ENCODE assay signal across 1 cellular context in genomic region chr20:47354710-47355488, GRCh38.
TF ChIP-seq lines count a peak whose summit lies in the region.

No MANE protein-coding gene starts in this region.

TF ChIP-seq in HepG2, 621 proteins besides CTCF, POLR2A, EP300 and RAD21 (continued from another document and continues in another):
- TF ChIP-seq, protein P1, sequence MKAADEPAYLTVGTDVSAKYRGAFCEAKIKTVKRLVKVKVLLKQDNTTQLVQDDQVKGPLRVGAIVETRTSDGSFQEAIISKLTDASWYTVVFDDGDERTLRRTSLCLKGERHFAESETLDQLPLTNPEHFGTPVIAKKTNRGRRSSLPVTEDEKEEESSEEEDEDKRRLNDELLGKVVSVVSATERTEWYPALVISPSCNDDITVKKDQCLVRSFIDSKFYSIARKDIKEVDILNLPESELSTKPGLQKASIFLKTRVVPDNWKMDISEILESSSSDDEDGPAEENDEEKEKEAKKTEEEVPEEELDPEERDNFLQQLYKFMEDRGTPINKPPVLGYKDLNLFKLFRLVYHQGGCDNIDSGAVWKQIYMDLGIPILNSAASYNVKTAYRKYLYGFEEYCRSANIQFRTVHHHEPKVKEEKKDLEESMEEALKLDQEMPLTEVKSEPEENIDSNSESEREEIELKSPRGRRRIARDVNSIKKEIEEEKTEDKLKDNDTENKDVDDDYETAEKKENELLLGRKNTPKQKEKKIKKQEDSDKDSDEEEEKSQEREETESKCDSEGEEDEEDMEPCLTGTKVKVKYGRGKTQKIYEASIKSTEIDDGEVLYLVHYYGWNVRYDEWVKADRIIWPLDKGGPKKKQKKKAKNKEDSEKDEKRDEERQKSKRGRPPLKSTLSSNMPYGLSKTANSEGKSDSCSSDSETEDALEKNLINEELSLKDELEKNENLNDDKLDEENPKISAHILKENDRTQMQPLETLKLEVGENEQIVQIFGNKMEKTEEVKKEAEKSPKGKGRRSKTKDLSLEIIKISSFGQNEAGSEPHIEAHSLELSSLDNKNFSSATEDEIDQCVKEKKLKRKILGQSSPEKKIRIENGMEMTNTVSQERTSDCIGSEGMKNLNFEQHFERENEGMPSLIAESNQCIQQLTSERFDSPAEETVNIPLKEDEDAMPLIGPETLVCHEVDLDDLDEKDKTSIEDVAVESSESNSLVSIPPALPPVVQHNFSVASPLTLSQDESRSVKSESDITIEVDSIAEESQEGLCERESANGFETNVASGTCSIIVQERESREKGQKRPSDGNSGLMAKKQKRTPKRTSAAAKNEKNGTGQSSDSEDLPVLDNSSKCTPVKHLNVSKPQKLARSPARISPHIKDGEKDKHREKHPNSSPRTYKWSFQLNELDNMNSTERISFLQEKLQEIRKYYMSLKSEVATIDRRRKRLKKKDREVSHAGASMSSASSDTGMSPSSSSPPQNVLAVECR (CRISPR knock-in tag; IDR thresholded peaks at IDR 0.05; ENCODE audit: borderline replicate concordance): peak; percentile 23; the same call in 1 of the 2 replicates
- TF ChIP-seq ARNTL (CRISPR knock-in tag; IDR thresholded peaks at IDR 0.05): no peak
- no peak; the same call in 1 of the 2 replicates for TF ChIP-seq ZFP82 (CRISPR knock-in tag; IDR thresholded peaks at IDR 0.05; ENCODE audit: borderline replicate concordance)
- TF ChIP-seq, protein P2, sequence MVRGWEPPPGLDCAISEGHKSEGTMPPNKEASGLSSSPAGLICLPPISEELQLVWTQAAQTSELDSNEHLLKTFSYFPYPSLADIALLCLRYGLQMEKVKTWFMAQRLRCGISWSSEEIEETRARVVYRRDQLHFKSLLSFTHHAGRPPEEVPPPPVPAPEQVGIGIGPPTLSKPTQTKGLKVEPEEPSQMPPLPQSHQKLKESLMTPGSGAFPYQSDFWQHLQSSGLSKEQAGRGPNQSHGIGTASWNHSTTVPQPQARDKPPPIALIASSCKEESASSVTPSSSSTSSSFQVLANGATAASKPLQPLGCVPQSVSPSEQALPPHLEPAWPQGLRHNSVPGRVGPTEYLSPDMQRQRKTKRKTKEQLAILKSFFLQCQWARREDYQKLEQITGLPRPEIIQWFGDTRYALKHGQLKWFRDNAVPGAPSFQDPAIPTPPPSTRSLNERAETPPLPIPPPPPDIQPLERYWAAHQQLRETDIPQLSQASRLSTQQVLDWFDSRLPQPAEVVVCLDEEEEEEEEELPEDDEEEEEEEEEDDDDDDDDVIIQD (CRISPR knock-in tag; IDR thresholded peaks at IDR 0.05; ENCODE audit: low read depth): peak; percentile 20; the same call in 1 of the 2 replicates
- TF ChIP-seq TOE1 (CRISPR knock-in tag; IDR thresholded peaks at IDR 0.05): no peak
- TF ChIP-seq, protein P3, sequence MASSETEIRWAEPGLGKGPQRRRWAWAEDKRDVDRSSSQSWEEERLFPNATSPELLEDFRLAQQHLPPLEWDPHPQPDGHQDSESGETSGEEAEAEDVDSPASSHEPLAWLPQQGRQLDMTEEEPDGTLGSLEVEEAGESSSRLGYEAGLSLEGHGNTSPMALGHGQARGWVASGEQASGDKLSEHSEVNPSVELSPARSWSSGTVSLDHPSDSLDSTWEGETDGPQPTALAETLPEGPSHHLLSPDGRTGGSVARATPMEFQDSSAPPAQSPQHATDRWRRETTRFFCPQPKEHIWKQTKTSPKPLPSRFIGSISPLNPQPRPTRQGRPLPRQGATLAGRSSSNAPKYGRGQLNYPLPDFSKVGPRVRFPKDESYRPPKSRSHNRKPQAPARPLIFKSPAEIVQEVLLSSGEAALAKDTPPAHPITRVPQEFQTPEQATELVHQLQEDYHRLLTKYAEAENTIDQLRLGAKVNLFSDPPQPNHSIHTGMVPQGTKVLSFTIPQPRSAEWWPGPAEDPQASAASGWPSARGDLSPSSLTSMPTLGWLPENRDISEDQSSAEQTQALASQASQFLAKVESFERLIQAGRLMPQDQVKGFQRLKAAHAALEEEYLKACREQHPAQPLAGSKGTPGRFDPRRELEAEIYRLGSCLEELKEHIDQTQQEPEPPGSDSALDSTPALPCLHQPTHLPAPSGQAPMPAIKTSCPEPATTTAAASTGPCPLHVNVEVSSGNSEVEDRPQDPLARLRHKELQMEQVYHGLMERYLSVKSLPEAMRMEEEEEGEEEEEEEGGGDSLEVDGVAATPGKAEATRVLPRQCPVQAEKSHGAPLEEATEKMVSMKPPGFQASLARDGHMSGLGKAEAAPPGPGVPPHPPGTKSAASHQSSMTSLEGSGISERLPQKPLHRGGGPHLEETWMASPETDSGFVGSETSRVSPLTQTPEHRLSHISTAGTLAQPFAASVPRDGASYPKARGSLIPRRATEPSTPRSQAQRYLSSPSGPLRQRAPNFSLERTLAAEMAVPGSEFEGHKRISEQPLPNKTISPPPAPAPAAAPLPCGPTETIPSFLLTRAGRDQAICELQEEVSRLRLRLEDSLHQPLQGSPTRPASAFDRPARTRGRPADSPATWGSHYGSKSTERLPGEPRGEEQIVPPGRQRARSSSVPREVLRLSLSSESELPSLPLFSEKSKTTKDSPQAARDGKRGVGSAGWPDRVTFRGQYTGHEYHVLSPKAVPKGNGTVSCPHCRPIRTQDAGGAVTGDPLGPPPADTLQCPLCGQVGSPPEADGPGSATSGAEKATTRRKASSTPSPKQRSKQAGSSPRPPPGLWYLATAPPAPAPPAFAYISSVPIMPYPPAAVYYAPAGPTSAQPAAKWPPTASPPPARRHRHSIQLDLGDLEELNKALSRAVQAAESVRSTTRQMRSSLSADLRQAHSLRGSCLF (CRISPR knock-in tag; IDR thresholded peaks at IDR 0.05; ENCODE audit: borderline replicate concordance): peak; percentile 28; the same call in 1 of the 2 replicates
- no peak for TF ChIP-seq IRF2 (CRISPR knock-in tag; IDR thresholded peaks at IDR 0.05)
- TF ChIP-seq, protein P4, sequence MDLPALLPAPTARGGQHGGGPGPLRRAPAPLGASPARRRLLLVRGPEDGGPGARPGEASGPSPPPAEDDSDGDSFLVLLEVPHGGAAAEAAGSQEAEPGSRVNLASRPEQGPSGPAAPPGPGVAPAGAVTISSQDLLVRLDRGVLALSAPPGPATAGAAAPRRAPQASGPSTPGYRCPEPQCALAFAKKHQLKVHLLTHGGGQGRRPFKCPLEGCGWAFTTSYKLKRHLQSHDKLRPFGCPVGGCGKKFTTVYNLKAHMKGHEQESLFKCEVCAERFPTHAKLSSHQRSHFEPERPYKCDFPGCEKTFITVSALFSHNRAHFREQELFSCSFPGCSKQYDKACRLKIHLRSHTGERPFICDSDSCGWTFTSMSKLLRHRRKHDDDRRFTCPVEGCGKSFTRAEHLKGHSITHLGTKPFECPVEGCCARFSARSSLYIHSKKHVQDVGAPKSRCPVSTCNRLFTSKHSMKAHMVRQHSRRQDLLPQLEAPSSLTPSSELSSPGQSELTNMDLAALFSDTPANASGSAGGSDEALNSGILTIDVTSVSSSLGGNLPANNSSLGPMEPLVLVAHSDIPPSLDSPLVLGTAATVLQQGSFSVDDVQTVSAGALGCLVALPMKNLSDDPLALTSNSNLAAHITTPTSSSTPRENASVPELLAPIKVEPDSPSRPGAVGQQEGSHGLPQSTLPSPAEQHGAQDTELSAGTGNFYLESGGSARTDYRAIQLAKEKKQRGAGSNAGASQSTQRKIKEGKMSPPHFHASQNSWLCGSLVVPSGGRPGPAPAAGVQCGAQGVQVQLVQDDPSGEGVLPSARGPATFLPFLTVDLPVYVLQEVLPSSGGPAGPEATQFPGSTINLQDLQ (CRISPR knock-in tag; IDR thresholded peaks at IDR 0.05): no peak
- no peak for TF ChIP-seq KAT2B (IDR thresholded peaks at IDR 0.05; ENCODE audit: borderline replicate concordance, low read depth, low read length)
- TF ChIP-seq ZNF207 (IDR thresholded peaks at IDR 0.05; ENCODE audit: borderline replicate concordance): no peak
- TF ChIP-seq ZNF800 (CRISPR knock-in tag; IDR thresholded peaks at IDR 0.05): 0 out of 2 replicates have a peak, but pooled peaks have one; percentile 11
- no peak for TF ChIP-seq RERE (CRISPR knock-in tag; IDR thresholded peaks at IDR 0.05; ENCODE audit: low read depth)
- TF ChIP-seq ZHX1 (CRISPR knock-in tag; IDR thresholded peaks at IDR 0.05; ENCODE audit: low read depth): no peak
- TF ChIP-seq FLYWCH1 (CRISPR knock-in tag; IDR thresholded peaks at IDR 0.05): no peak
- no peak for TF ChIP-seq ZNF772 (CRISPR knock-in tag; IDR thresholded peaks at IDR 0.05)
- TF ChIP-seq MIXL1 (CRISPR knock-in tag; IDR thresholded peaks at IDR 0.05): peak; percentile 16; the same call in 1 of the 2 replicates
- TF ChIP-seq, protein P5, sequence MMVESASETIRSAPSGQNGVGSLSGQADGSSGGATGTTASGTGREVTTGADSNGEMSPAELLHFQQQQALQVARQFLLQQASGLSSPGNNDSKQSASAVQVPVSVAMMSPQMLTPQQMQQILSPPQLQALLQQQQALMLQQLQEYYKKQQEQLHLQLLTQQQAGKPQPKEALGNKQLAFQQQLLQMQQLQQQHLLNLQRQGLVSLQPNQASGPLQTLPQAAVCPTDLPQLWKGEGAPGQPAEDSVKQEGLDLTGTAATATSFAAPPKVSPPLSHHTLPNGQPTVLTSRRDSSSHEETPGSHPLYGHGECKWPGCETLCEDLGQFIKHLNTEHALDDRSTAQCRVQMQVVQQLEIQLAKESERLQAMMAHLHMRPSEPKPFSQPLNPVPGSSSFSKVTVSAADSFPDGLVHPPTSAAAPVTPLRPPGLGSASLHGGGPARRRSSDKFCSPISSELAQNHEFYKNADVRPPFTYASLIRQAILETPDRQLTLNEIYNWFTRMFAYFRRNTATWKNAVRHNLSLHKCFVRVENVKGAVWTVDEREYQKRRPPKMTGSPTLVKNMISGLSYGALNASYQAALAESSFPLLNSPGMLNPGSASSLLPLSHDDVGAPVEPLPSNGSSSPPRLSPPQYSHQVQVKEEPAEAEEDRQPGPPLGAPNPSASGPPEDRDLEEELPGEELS (CRISPR knock-in tag; IDR thresholded peaks at IDR 0.05): peak; percentile 83
- TF ChIP-seq MEIS1 (CRISPR knock-in tag; IDR thresholded peaks at IDR 0.05; ENCODE audit: borderline replicate concordance): no peak
- TF ChIP-seq HCFC1 (IDR thresholded peaks at IDR 0.05; ENCODE audit: low read depth, low read length): no peak
- TF ChIP-seq, protein P6, sequence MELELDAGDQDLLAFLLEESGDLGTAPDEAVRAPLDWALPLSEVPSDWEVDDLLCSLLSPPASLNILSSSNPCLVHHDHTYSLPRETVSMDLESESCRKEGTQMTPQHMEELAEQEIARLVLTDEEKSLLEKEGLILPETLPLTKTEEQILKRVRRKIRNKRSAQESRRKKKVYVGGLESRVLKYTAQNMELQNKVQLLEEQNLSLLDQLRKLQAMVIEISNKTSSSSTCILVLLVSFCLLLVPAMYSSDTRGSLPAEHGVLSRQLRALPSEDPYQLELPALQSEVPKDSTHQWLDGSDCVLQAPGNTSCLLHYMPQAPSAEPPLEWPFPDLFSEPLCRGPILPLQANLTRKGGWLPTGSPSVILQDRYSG (CRISPR knock-in tag; IDR thresholded peaks at IDR 0.05): no peak
- no peak for TF ChIP-seq ZNF263 (CRISPR knock-in tag; IDR thresholded peaks at IDR 0.05)
